Comparison of ENCODE assay signal across 9 cellular contexts in the genomic region with DNA sequence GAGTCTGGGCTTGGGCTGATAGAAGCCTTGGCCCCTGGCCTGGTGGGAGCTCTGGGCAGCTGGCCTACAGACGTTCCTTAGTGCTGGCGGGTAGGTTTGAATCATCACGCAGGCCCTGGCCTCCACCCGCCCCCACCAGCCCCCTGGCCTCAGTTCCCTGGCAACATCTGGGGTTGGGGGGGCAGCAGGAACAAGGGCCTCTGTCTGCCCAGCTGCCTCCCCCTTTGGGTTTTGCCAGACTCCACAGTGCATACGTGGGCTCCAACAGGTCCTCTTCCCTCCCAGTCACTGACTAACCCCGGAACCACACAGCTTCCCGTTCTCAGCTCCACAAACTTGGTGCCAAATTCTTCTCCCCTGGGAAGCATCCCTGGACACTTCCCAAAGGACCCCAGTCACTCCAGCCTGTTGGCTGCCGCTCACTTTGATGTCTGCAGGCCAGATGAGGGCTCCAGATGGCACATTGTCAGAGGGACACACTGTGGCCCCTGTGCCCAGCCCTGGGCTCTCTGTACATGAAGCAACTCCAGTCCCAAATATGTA. TPM values are rescaled to one million over a fixed set of nuclear protein-coding genes. Genes with fewer than 3 reads are reported as not detected.
DNase-seq lines count a peak whose midpoint lies in the region; ATAC-seq lines count a peak whose summit lies in the region.
"Had no signal": no experiment of that assay in that cellular context is flagged by ENCODE, and none has a peak within 500 bp of the region (broad histone marks: within the 10 kb centered on the region; RNA-seq: fewer than 3 reads in every experiment).

No MANE protein-coding gene starts in this region.

- H3K4me3 ChIP-seq in BLaER1 (no peak overlapping the region), MG63 (peak overlapping the region; percentile 82)

- in situ Hi-C loops in KBM-7 (cut with MboI; ENCODE audit: low pct_unique_long_range_greater_than_20kb, low sequenced_read_pairs) = no loop called here

- peak overlapping the region; percentile 92 to 94 for H3K4me3 Mint-ChIP-seq in effector memory CD8-positive, alpha-beta T cell
- peak overlapping the region; percentile 92 for H3K4me3 Mint-ChIP-seq in natural killer cell treated with Interleukin-12 subunit alpha and Interleukin-12 subunit beta and Interleukin-15 and Interleukin-18, amount 100 ng/mL, for 72 hours

- no peaks in the 10 kb centered on the region for H3K9me3 Mint-ChIP-seq in effector memory CD8-positive, alpha-beta T cell
- no peaks in the 10 kb centered on the region for H3K9me3 Mint-ChIP-seq in natural killer cell treated with Interleukin-12 subunit alpha and Interleukin-12 subunit beta and Interleukin-15 and Interleukin-18, amount 100 ng/mL, for 72 hours

- no peaks in the 10 kb centered on the region for H3K27me3 ChIP-seq in BLaER1
- H3K27me3 ChIP-seq in MG63 = no peaks in the 10 kb centered on the region
- H3K27me3 ChIP-seq: SJSA1 had no signal

- no peak overlapping the region for H3K9ac ChIP-seq in BLaER1

- H3K36me3 ChIP-seq in BLaER1 (no peaks in the 10 kb centered on the region), MG63 (peaks cover 19% of the 10 kb centered on the region)

- DNase-seq in MG63 (peak; percentile 97), NCI-H1694 (lab: John Stamatoyannopoulos, UW) (no peak), KBM-7 (no peak)
- no peak for DNase-seq in effector memory CD8-positive, alpha-beta T cell
- DNase-seq in natural killer cell treated with Interleukin-12 subunit alpha and Interleukin-12 subunit beta and Interleukin-15 and Interleukin-18, amount 100 ng/mL, for 72 hours (ENCODE audit: low spot score) = no peak

- H3K9me3 ChIP-seq in BLaER1 (no peaks in the 10 kb centered on the region), MG63 (no peaks in the 10 kb centered on the region)
- H3K9me3 ChIP-seq: SJSA1 had no signal

- peak overlapping the region; percentile 97 for H3K4me2 ChIP-seq in BLaER1

- H4K20me1 ChIP-seq in BLaER1 = peaks cover 26% of the 10 kb centered on the region

- H3K4me1 Mint-ChIP-seq in effector memory CD8-positive, alpha-beta T cell (ENCODE audit: low read depth in 2 of 2) = peaks cover 12 to 15% of the 10 kb centered on the region in 2 donors
- H3K4me1 Mint-ChIP-seq in natural killer cell treated with Interleukin-12 subunit alpha and Interleukin-12 subunit beta and Interleukin-15 and Interleukin-18, amount 100 ng/mL, for 72 hours (ENCODE audit: low read depth in 2 of 2) = peaks cover 18 to 21% of the 10 kb centered on the region in 2 donors

- ATAC-seq in effector memory CD8-positive, alpha-beta T cell (replicated peaks) = no peak
- ATAC-seq in natural killer cell treated with Interleukin-12 subunit alpha and Interleukin-12 subunit beta and Interleukin-15 and Interleukin-18, amount 100 ng/mL, for 72 hours = no peak
- no peak for ATAC-seq in HG02642 (IDR thresholded peaks at IDR 0.05; ENCODE audit: poor library complexity, unreplicated experiment)
- ATAC-seq in HG02623 (IDR thresholded peaks at IDR 0.05; ENCODE audit: unreplicated experiment) = no peak

- peaks cover 22 to 36% of the 10 kb centered on the region in 2 donors for H3K27me3 Mint-ChIP-seq in effector memory CD8-positive, alpha-beta T cell
- H3K27me3 Mint-ChIP-seq in natural killer cell treated with Interleukin-12 subunit alpha and Interleukin-12 subunit beta and Interleukin-15 and Interleukin-18, amount 100 ng/mL, for 72 hours = peaks cover 8 to 9% of the 10 kb centered on the region in 2 donors

- H3K4me1 ChIP-seq in BLaER1 = peaks cover 24% of the 10 kb centered on the region

- H3K27ac Mint-ChIP-seq in effector memory CD8-positive, alpha-beta T cell = peak overlapping the region in 1 of 2 donors; percentile 11
- peak overlapping the region; percentile 44 to 82 for H3K27ac Mint-ChIP-seq in natural killer cell treated with Interleukin-12 subunit alpha and Interleukin-12 subunit beta and Interleukin-15 and Interleukin-18, amount 100 ng/mL, for 72 hours

- H3K36me3 Mint-ChIP-seq in effector memory CD8-positive, alpha-beta T cell (ENCODE audit: insufficient read depth) = peaks cover 8% of the 10 kb centered on the region
- H3K36me3 Mint-ChIP-seq in natural killer cell treated with Interleukin-12 subunit alpha and Interleukin-12 subunit beta and Interleukin-15 and Interleukin-18, amount 100 ng/mL, for 72 hours = no peaks in the 10 kb centered on the region

- H3K27ac ChIP-seq in BLaER1 = no peak overlapping the region

RNA-seq across cellular contexts. Expression of a gene that starts 1.0 kb away (rescaled TPM):
- total RNA-seq in MG63 (2014; rRNA removed; shearing (Covaris generic); ENCODE audit: low replicate concordance) = 55.5 and 57.6 TPM in 2 replicates
- total RNA-seq in natural killer cell treated with Interleukin-12 subunit alpha and Interleukin-12 subunit beta and Interleukin-15 and Interleukin-18, amount 100 ng/mL, for 72 hours = 10 to 100 TPM; 36.8 to 43.0 TPM
